In the genomic region with DNA sequence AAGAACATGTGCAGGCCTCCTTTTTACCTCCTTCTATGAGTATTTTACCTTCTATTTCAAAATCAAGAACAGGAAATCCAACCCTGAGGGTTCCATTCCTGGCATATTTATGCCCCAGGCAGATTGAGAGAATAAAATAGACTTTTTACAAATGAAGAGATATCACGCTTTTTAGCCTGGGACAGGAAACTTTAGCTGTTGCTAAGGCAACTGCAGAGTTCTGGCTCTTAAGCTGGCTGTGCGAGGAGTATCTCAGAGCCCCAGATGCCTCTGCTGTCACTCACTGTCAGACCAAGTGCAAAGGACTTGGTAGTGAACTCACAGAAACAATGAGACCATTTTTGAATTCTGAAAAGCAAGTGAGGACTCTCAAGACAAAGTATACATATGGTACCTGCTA, we compare ENCODE assay signal across 11 cellular contexts.
"Had no signal": no experiment of that assay in that cellular context is flagged by ENCODE, and none has a peak within 500 bp of the region (broad histone marks: within the 10 kb centered on the region; RNA-seq: fewer than 3 reads in every experiment).

No MANE protein-coding gene starts in this region.

- FAIRE-seq: colon had no signal

- H3K27ac ChIP-seq: right lobe of liver, stomach had no signal

- H3K4me3 ChIP-seq: right lobe of liver, stomach, testis had no signal

- DNase-seq: activated CD4-positive, CD25-positive, alpha-beta regulatory T cell treated with anti-CD3 and anti-CD28 coated beads, Interleukin-2, amount 50 U/mL, for 72 hours; activated naive CD4-positive, alpha-beta T cell; activated naive CD8-positive, alpha-beta T cell treated with anti-CD3 and anti-CD28 coated beads, Interleukin-2, amount 10 ng/mL, durations not matched to agents 7 days and 5 days; erythroblast; hippocampal formation; nephron progenitor cell; right lobe of liver; stimulated activated CD4-positive, alpha-beta T cell treated with anti-CD3 and anti-CD28 coated beads, Interleukin-1b, Interleukin-23, amount 100 ng/mL, for 48 hours; stomach; testis had no signal

- H3K9me3 ChIP-seq: right lobe of liver, stomach, testis had no signal

- H3K27me3 ChIP-seq: right lobe of liver, stomach, testis had no signal

- H3K4me1 ChIP-seq: right lobe of liver had no signal

- H3K36me3 ChIP-seq: right lobe of liver, stomach had no signal

- ATAC-seq: right lobe of liver had no signal
